ENCODE assay signal across 8 cellular contexts in the genomic region with DNA sequence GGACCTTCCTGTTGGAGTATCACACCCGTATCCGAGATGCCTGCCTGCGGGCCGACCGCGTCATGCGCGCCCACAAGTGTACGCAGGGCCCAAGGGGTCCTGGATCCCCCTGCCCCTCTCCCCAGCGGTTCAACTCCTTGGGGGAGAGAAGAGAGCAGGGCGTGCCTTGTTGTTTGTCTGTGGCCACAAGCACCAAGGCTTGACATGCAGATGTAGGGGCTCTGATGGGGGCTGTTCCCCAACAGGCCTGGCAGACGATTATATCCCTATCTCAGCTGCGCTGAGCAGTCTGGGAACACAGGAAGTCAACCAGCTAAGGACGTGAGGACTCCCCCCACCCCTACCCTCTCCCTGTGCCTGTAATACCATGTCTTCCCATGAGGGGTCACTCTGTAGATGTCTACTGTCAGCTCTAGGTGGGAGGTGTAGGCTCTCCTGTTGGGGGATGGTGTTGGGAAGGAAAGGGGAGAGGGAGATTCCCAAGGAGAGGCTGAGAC. TPM values are rescaled to one million over a fixed set of nuclear protein-coding genes. Genes with fewer than 3 reads are reported as not detected.
DNase-seq lines count a peak whose midpoint lies in the region; ATAC-seq, FAIRE-seq and TF ChIP-seq lines count a peak whose summit lies in the region.

No MANE protein-coding gene starts in this region.

- H3K4me1 ChIP-seq in A549 (peaks cover 21% of the 10 kb centered on the region), gastroesophageal sphincter (peaks cover 0 to 45% (median 9%) of the 10 kb centered on the region in 3 donors), vagina (peaks cover 11% of the 10 kb centered on the region)

- intact Hi-C loops in vagina (cut with DNase I) = no loop called here

- H3K4me2 ChIP-seq in A549 = no peak overlapping the region

- TF ChIP-seq CTCF in A549 (IDR thresholded peaks at IDR 0.05) (peak; percentile 35; the same call in 2 of the 3 replicates), GM12874 (IDR thresholded peaks at IDR 0.05; ENCODE audit: insufficient read depth, low read depth, low read length) (peak; percentile 62), gastroesophageal sphincter (IDR thresholded peaks at IDR 0.05) (peak in 3 of 4 experiments; percentile 19 to 35 (median 29)), vagina (IDR thresholded peaks at IDR 0.05) (peak in 1 of 3 experiments; percentile 8)

- CTCF ChIA-PET in A549 (lab: Yijun Ruan, JAX) = interaction anchor here (0.6 to 7.5 kb wide), 15 partner anchors 9 to 505 kb away, joined by 3 to 45 read pairs (median 3); partner anchors contain the start of gene MUS81

- H3K4me3 ChIP-seq in A549 = no peak overlapping the region
- no peak overlapping the region for H3K4me3 ChIP-seq in gastroesophageal sphincter
- H3K4me3 ChIP-seq in vagina = no peak overlapping the region

- H3K27me3 ChIP-seq in gastroesophageal sphincter (no peaks in the 10 kb centered on the region), vagina (no peaks in the 10 kb centered on the region)

- TF ChIP-seq POLR2A in A549 (IDR thresholded peaks at IDR 0.05; ENCODE audit: low read length) (no peak), gastroesophageal sphincter (IDR thresholded peaks at IDR 0.05) (no peak), vagina (IDR thresholded peaks at IDR 0.05) (no peak)

- FAIRE-seq in A549 (lab: Jason Lieb, UNC) = no peak

- ATAC-seq in A549 (peak; percentile 33 to 60; a peak in 5 of 6 replicates), SK-N-SH treated with all-trans-retinoic acid at 6 μM for 48 hours (peak; percentile 37), gastroesophageal sphincter (no peak), HG03039 (IDR thresholded peaks at IDR 0.05; ENCODE audit: unreplicated experiment) (no peak)

- H3K36me3 ChIP-seq in gastroesophageal sphincter (peaks cover 0 to 58% of the 10 kb centered on the region in 2 donors), vagina (peaks cover 0 to 47% of the 10 kb centered on the region in 2 donors)

- DNase-seq in A549 (ENCODE audit: low read depth in 1 of 2, low spot score in 1 of 2) = peak in 1 of 2 experiments; percentile 72
- no peak for DNase-seq in vagina (ENCODE audit: extremely low spot score in 2 of 2)
- no peak for DNase-seq in NCI-H2171 treated with DMSO at 0.1 percent for 48 hours (lab: John Stamatoyannopoulos, UW)
- no peak for DNase-seq in putamen (ENCODE audit: low spot score)

- no peak for TF ChIP-seq RAD21 in A549 (conservative IDR thresholded peaks at IDR 0.05 in 1 of 2, IDR thresholded peaks at IDR 0.05 in 1 of 2)

- no peak overlapping the region for H3K27ac ChIP-seq in A549
- H3K27ac ChIP-seq in gastroesophageal sphincter = no peak overlapping the region
- no peak overlapping the region for H3K27ac ChIP-seq in vagina

- H3K9me3 ChIP-seq in A549 (no peaks in the 10 kb centered on the region), gastroesophageal sphincter (peaks cover 0 to 10% (median 0%) of the 10 kb centered on the region in 3 donors), vagina (no peaks in the 10 kb centered on the region)

- POLR2A ChIA-PET in A549 (lab: Yijun Ruan, JAX) = interaction anchor here (0.7 to 5.6 kb wide), 4 partner anchors 8 to 39 kb away, joined by 3 to 36 read pairs (median 6); partner anchors contain the start of genes CCDC85B, CFL1, FIBP and MUS81

- WGBS in A549 (ENCODE audit: missing lambda C conversion rate) = 94% methylated on average over 13 of the region's 14 CpGs
- no CpG with 5 or more reads among the region's 14 CpGs for WGBS in gastroesophageal sphincter (ENCODE audit: low coverage in 1 of 2), 2 donors

- no peak for TF ChIP-seq EP300 in A549 (IDR thresholded peaks at IDR 0.05)
- no peak for TF ChIP-seq EP300 in gastroesophageal sphincter (IDR thresholded peaks at IDR 0.05)

TF ChIP-seq in A549, 52 proteins besides CTCF, POLR2A, EP300 and RAD21:
- TF ChIP-seq FOSB (CRISPR knock-in tag; IDR thresholded peaks at IDR 0.05) = peak; percentile 27; the same call in 1 of the 2 replicates
- TF ChIP-seq HOXA7 (CRISPR knock-in tag; IDR thresholded peaks at IDR 0.05) = peak; percentile 65; the same call in 1 of the 2 replicates
- peak; percentile 67 for TF ChIP-seq POLR2AphosphoS2 (conservative IDR thresholded peaks at IDR 0.05; ENCODE audit: low read length)
- TF ChIP-seq JUNB (IDR thresholded peaks at IDR 0.05) = no peak
- TF ChIP-seq NR3C1 (IDR thresholded peaks at IDR 0.05) = no peak
- TF ChIP-seq CHD4 (IDR thresholded peaks at IDR 0.05; ENCODE audit: borderline replicate concordance) = no peak

TF ChIP-seq in SK-N-SH treated with all-trans-retinoic acid at 6 μM for 48 hours, 23 proteins besides CTCF, POLR2A, EP300 and RAD21:
- 0 out of 2 replicates have a peak, but pooled peaks have one; percentile 8 for TF ChIP-seq ARNTL (CRISPR knock-in tag; IDR thresholded peaks at IDR 0.05; ENCODE audit: borderline replicate concordance, low read depth)
- TF ChIP-seq ZNF565 (CRISPR knock-in tag; conservative IDR thresholded peaks at IDR 0.05; ENCODE audit: low read depth) = no peak
- TF ChIP-seq ZC3H10 (CRISPR knock-in tag; IDR thresholded peaks at IDR 0.05) = peak; percentile 35
- 0 out of 2 replicates have a peak, but pooled peaks have one; percentile 6 for TF ChIP-seq ZFP30 (CRISPR knock-in tag; IDR thresholded peaks at IDR 0.05)

RNA-seq across cellular contexts. Expression of gene CFL1, which starts 6.8 kb away (rescaled TPM):
- polyA plus RNA-seq in A549 (2011; rRNA removed) (1,346 and 1,591 TPM in 2 replicates), A549 (2017; fragmentation: RNase III; extraction: RNeasy Plus Mini Kit Qiagen cat#74134 plus additional on column Dnase treatment) (1,780 to 1,825 TPM (median 1,795 TPM) in 3 replicates)
- 3,148 and 3,959 TPM in 2 replicates for polyA plus RNA-seq in A549 (2012; cell fraction: cytosol; rRNA removed)
- 2,297 and 3,054 TPM in 2 replicates for polyA plus RNA-seq in A549 (2012; cell fraction: nucleus; rRNA removed)
- 1,636 and 1,975 TPM in 2 replicates for polyA minus RNA-seq in A549 (2011; rRNA and poly(A)+ RNA removed)
- total RNA-seq in gastroesophageal sphincter (100 to 1,000 TPM; 559 to 895 (median 639) TPM), vagina (589 TPM)

RNA-seq across cellular contexts. Expression of gene MUS81, which starts 9.1 kb away (rescaled TPM):
- polyA plus RNA-seq in A549 (2011; rRNA removed) = 27.8 and 30.5 TPM in 2 replicates
- polyA plus RNA-seq in A549 (2012; cell fraction: cytosol; rRNA removed) = 44.6 and 48.3 TPM in 2 replicates
- 170 and 216 TPM in 2 replicates for polyA plus RNA-seq in A549 (2012; cell fraction: nucleus; rRNA removed)
- 33.4 to 34.9 TPM (median 34.2 TPM) in 3 replicates for polyA plus RNA-seq in A549 (2017; fragmentation: RNase III; extraction: RNeasy Plus Mini Kit Qiagen cat#74134 plus additional on column Dnase treatment)
- 32.6 and 38.0 TPM in 2 replicates for polyA minus RNA-seq in A549 (2011; rRNA and poly(A)+ RNA removed)
- 10 to 100 TPM; 37.2 to 71.7 (median 60.8) TPM for total RNA-seq in gastroesophageal sphincter
- total RNA-seq in vagina = 48.9 TPM

RNA-seq across cellular contexts. Expression of gene SNX32, which starts 17.4 kb away (rescaled TPM):
- polyA plus RNA-seq in A549 (2011; rRNA removed) (not detected in 2 replicates), A549 (2017; fragmentation: RNase III; extraction: RNeasy Plus Mini Kit Qiagen cat#74134 plus additional on column Dnase treatment) (0.04 to 0.08 TPM (median 0.05 TPM) in 3 replicates)
- polyA plus RNA-seq in A549 (2012; cell fraction: cytosol; rRNA removed) = not detected in 2 replicates
- polyA plus RNA-seq in A549 (2012; cell fraction: nucleus; rRNA removed) = not detected in 2 replicates
- polyA minus RNA-seq in A549 (2011; rRNA and poly(A)+ RNA removed) = not detected in 2 replicates
- total RNA-seq in gastroesophageal sphincter (under 1 TPM in 1 of 4 donors, not detected in 3; 0.13 TPM), vagina (1.5 TPM)

RNA-seq across cellular contexts. Expression of gene EFEMP2, which starts 21.5 kb away (rescaled TPM):
- polyA plus RNA-seq in A549 (2011; rRNA removed) (0.89 and 1.3 TPM in 2 replicates), A549 (2017; fragmentation: RNase III; extraction: RNeasy Plus Mini Kit Qiagen cat#74134 plus additional on column Dnase treatment) (0.98 to 1.5 TPM (median 1.4 TPM) in 3 replicates)
- 1.2 and 1.4 TPM in 2 replicates for polyA plus RNA-seq in A549 (2012; cell fraction: cytosol; rRNA removed)
- 16.6 and 16.8 TPM in 2 replicates for polyA plus RNA-seq in A549 (2012; cell fraction: nucleus; rRNA removed)
- 1.1 and 1.4 TPM in 2 replicates for polyA minus RNA-seq in A549 (2011; rRNA and poly(A)+ RNA removed)
- total RNA-seq in gastroesophageal sphincter (10 to 100 TPM; 55.6 to 92.8 (median 81.2) TPM), vagina (57.9 TPM)

RNA-seq across cellular contexts. Expression of gene CTSW, which starts 28.5 kb away (rescaled TPM):
- polyA plus RNA-seq in A549 (2011; rRNA removed) = not detected in 2 replicates
- 0.03 TPM in 2 replicates for polyA plus RNA-seq in A549 (2012; cell fraction: cytosol; rRNA removed)
- 0.07 TPM in 1 of 2 replicates, not detected in the other for polyA plus RNA-seq in A549 (2012; cell fraction: nucleus; rRNA removed)
- not detected in 3 replicates for polyA plus RNA-seq in A549 (2017; fragmentation: RNase III; extraction: RNeasy Plus Mini Kit Qiagen cat#74134 plus additional on column Dnase treatment)
- not detected in 2 replicates for polyA minus RNA-seq in A549 (2011; rRNA and poly(A)+ RNA removed)
- 1 to 10 TPM in 1 of 4 donors, under 1 TPM in 2, not detected in 1; 0.52 to 3.6 (median 0.94) TPM for total RNA-seq in gastroesophageal sphincter
- 0.74 TPM for total RNA-seq in vagina

Comparison
In these comparisons a context has a peak if more than half of its experiments do, and no peak if none do; other contexts are left out.
1. ATAC-seq: peak in A549 (2 of 2) and SK-N-SH treated with all-trans-retinoic acid at 6 μM for 48 hours (single experiment); none in gastroesophageal sphincter (single experiment) and HG03039 (single experiment).